In the genomic region with DNA sequence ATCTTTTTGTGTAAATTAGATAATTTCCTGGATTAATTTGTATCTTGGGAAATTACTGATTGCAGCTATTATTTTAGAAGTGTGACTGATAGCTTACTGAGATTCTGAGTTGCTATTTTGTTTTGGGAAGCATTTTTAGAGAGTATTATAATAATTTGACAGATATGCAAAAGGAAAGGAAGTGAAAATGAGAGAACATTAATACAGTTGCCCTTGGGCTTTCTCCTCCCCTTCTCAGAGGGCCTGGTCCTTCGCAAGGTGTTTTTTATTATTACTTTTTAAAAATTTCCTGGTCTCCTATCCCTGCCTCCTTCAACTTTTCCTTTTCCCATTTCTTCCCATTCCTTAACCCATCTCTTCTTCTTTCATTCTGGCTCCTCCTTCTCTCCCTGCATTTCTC, we compare ENCODE assay signal across 17 cellular contexts.
"Had no signal": no experiment of that assay in that cellular context is flagged by ENCODE, and none has a peak within 500 bp of the region (broad histone marks: within the 10 kb centered on the region; RNA-seq: fewer than 3 reads in every experiment).

No MANE protein-coding gene starts in this region.

- H3K9me3 Mint-ChIP-seq: activated CD8-positive, alpha-beta T cell treated with anti-CD3 and anti-CD28 coated beads for 36 hours; nephron; stimulated activated naive B cell treated with anti-CD40 and anti-IgM and Interleukin-4, amounts not matched to agents 10 μg/mL and 1 μg/mL and 100 μg/mL, for 72 hours had no signal

- H3K36me3 ChIP-seq: esophagus muscularis mucosa, right atrium auricular region, tibial artery, uterus had no signal

- H3K9me3 ChIP-seq: esophagus muscularis mucosa, right atrium auricular region, tibial artery, uterus had no signal

- H3K4me3 Mint-ChIP-seq: activated CD8-positive, alpha-beta T cell treated with anti-CD3 and anti-CD28 coated beads for 36 hours; nephron; stimulated activated naive B cell treated with anti-CD40 and anti-IgM and Interleukin-4, amounts not matched to agents 10 μg/mL and 1 μg/mL and 100 μg/mL, for 72 hours had no signal

- H3K27me3 ChIP-seq: esophagus muscularis mucosa, right atrium auricular region, tibial artery, uterus had no signal

- H3K27me3 Mint-ChIP-seq: activated CD8-positive, alpha-beta T cell treated with anti-CD3 and anti-CD28 coated beads for 36 hours; stimulated activated naive B cell treated with anti-CD40 and anti-IgM and Interleukin-4, amounts not matched to agents 10 μg/mL and 1 μg/mL and 100 μg/mL, for 72 hours had no signal

- H3K27ac Mint-ChIP-seq: activated CD8-positive, alpha-beta T cell treated with anti-CD3 and anti-CD28 coated beads for 36 hours; activated naive CD4-positive, alpha-beta T cell treated with anti-CD3 and anti-CD28 coated beads, Interleukin-2, amount 50 U/mL, for 72 hours; nephron; stimulated activated naive B cell treated with anti-CD40 and anti-IgM and Interleukin-4, amounts not matched to agents 10 μg/mL and 1 μg/mL and 100 μg/mL, for 72 hours had no signal

- H3K4me3 ChIP-seq: esophagus muscularis mucosa, right atrium auricular region, tibial artery, uterus had no signal

- H3K4me1 ChIP-seq: right atrium auricular region, tibial artery, uterus had no signal

- H3K27ac ChIP-seq: esophagus muscularis mucosa, right atrium auricular region, tibial artery, uterus had no signal

- DNase-seq: activated CD4-positive, alpha-beta T cell treated with anti-CD3 and anti-CD28 coated beads for 48 hours; activated CD8-positive, alpha-beta T cell treated with anti-CD3 and anti-CD28 coated beads for 36 hours; activated gamma-delta T cell; activated T-cell treated with anti-CD3 and anti-CD28 coated beads, Interleukin-2, amount 50 U/mL, for 48 hours; cortex of kidney; effector CD4-positive, alpha-beta T cell; hippocampal formation; mammary epithelial cell; occipital lobe; stimulated activated CD4-positive, alpha-beta T cell treated with anti-CD3 and anti-CD28 coated beads, Interleukin-4, amount 100 ng/mL, for 1 hour; stimulated activated naive B cell treated with anti-CD40 and anti-IgM and Interleukin-4, amounts not matched to agents 10 μg/mL and 1 μg/mL and 100 μg/mL, for 72 hours; tibial artery; uterus had no signal

- H3K4me1 Mint-ChIP-seq: nephron had no signal
